8 cellular contexts compared by ENCODE assay signal in genomic region chr11:64247729-64248531, GRCh38.
A peak's percentile ranks its signal among the peaks of the same experiment; 100 is the strongest.
DNase-seq lines count a peak whose midpoint lies in the region; ATAC-seq and TF ChIP-seq lines count a peak whose summit lies in the region.

No MANE protein-coding gene starts in this region.

- no peaks in the 10 kb centered on the region for H3K79me2 ChIP-seq in parathyroid adenoma

- H3K4me1 ChIP-seq in RWPE2 (ENCODE audit: insufficient read depth, poor library complexity, severe bottlenecking), result peaks cover 4% of the 10 kb centered on the region
- H3K4me1 ChIP-seq in parathyroid adenoma, result no peaks in the 10 kb centered on the region

- peak overlapping the region; percentile 99 for H3K4me2 ChIP-seq in parathyroid adenoma (ENCODE audit: low read length)

- peak overlapping the region; percentile 98 for H3K27ac ChIP-seq in RWPE2 (ENCODE audit: poor library complexity, severe bottlenecking)
- H3K27ac ChIP-seq in parathyroid adenoma, result no peak overlapping the region

- H2AFZ ChIP-seq in parathyroid adenoma, result peak overlapping the region; percentile 73

- DNase-seq in GM12864 (ENCODE audit: low read depth), result no peak
- DNase-seq in RWPE2 (ENCODE audit: low spot score), result no peak
- DNase-seq in fibroblast of mammary gland (ENCODE audit: low read depth), result no peak
- no peak for DNase-seq in AML-193 (lab: John Stamatoyannopoulos, UW)
- no peak for DNase-seq in NCI-H187 treated with DMSO at 0.1 percent for 48 hours (lab: John Stamatoyannopoulos, UW)
- DNase-seq in retina, result no peak

- H3K4me3 ChIP-seq in GM12864 (ENCODE audit: low read depth, low read length), result peak overlapping the region; percentile 61; the same call in 1 of the 2 replicates
- peak overlapping the region; percentile 76 for H3K4me3 ChIP-seq in RWPE2 (ENCODE audit: severe bottlenecking)
- H3K4me3 ChIP-seq in fibroblast of mammary gland (ENCODE audit: control insufficient read depth, low read depth, low read length), result peak overlapping the region; percentile 70
- peak overlapping the region; percentile 85 for H3K4me3 ChIP-seq in parathyroid adenoma (ENCODE audit: low read depth, low read length)

- H3K27me3 ChIP-seq in RWPE2 (ENCODE audit: insufficient read depth, poor library complexity, severe bottlenecking) (no peaks in the 10 kb centered on the region), parathyroid adenoma (ENCODE audit: control insufficient read depth, insufficient read depth, low read length) (no peaks in the 10 kb centered on the region)

- H3K9ac ChIP-seq in parathyroid adenoma, result no peak overlapping the region

- ATAC-seq in RWPE2 (ENCODE audit: low read depth) (no peak), HG02852 (IDR thresholded peaks at IDR 0.05; ENCODE audit: unreplicated experiment) (no peak)

- no peak for TF ChIP-seq CTCF in GM12864 (IDR thresholded peaks at IDR 0.05; ENCODE audit: low read depth, low read length, missing control alignments)
- no peak for TF ChIP-seq CTCF in RWPE2 (IDR thresholded peaks at IDR 0.05; ENCODE audit: poor library complexity, severe bottlenecking)
- TF ChIP-seq CTCF in fibroblast of mammary gland (conservative IDR thresholded peaks at IDR 0.05; ENCODE audit: control insufficient read depth, insufficient read depth, low read depth, low read length), result no peak
- no peak for TF ChIP-seq CTCF in parathyroid adenoma (IDR thresholded peaks at IDR 0.05)

- H3K36me3 ChIP-seq in RWPE2 (ENCODE audit: low read depth), result peaks cover 24% of the 10 kb centered on the region
- no peaks in the 10 kb centered on the region for H3K36me3 ChIP-seq in parathyroid adenoma (ENCODE audit: control insufficient read depth, insufficient read depth, low read length)

- H3K9me3 ChIP-seq in RWPE2 (ENCODE audit: severe bottlenecking) (no peaks in the 10 kb centered on the region), parathyroid adenoma (ENCODE audit: control insufficient read depth, low read length) (no peaks in the 10 kb centered on the region)
